In genomic region chrX:99348256-99348655, GRCh38 we compare ENCODE assay signal across 28 cellular contexts.
"Had no signal": no experiment of that assay in that cellular context is flagged by ENCODE, and none has a peak within 500 bp of the region (broad histone marks: within the 10 kb centered on the region; RNA-seq: fewer than 3 reads in every experiment).

No MANE protein-coding gene starts in this region.

- H3K4me1 ChIP-seq: colonic mucosa, esophagus muscularis mucosa, esophagus squamous epithelium, foreskin keratinocyte, gastrocnemius medialis, gastroesophageal sphincter, heart left ventricle, heart right ventricle had no signal

- ATAC-seq: effector memory CD8-positive, alpha-beta T cell; esophagus mucosa; foreskin keratinocyte; gastrocnemius medialis; gastroesophageal sphincter; heart left ventricle; heart right ventricle had no signal

- H3K27ac Mint-ChIP-seq: dendritic cell treated with granulocyte-macrophage colony-stimulating factor and Interleukin-4, amounts not matched to agents 40 ng/mL and 50 ng/mL, for 4 days; effector memory CD8-positive, alpha-beta T cell; endodermal cell had no signal

- H3K9me3 ChIP-seq: colonic mucosa, esophagus muscularis mucosa, esophagus squamous epithelium, gastrocnemius medialis, gastroesophageal sphincter had no signal

- H3K4me3 Mint-ChIP-seq: dendritic cell treated with granulocyte-macrophage colony-stimulating factor and Interleukin-4, amounts not matched to agents 40 ng/mL and 50 ng/mL, for 4 days; effector memory CD8-positive, alpha-beta T cell; endodermal cell had no signal

- H3K27me3 Mint-ChIP-seq: dendritic cell treated with granulocyte-macrophage colony-stimulating factor and Interleukin-4, amounts not matched to agents 40 ng/mL and 50 ng/mL, for 4 days; effector memory CD8-positive, alpha-beta T cell had no signal

- H3K27ac ChIP-seq: colonic mucosa, coronary artery, dorsolateral prefrontal cortex, epithelial cell of prostate, esophagus muscularis mucosa, esophagus squamous epithelium, foreskin keratinocyte, gastrocnemius medialis, gastroesophageal sphincter, heart left ventricle, heart right ventricle had no signal

- FAIRE-seq: endometrium, endothelial cell of umbilical vein, frontal cortex had no signal

- H3K27me3 ChIP-seq: colonic mucosa, esophagus muscularis mucosa, esophagus squamous epithelium, foreskin keratinocyte, gastrocnemius medialis, gastroesophageal sphincter, heart right ventricle had no signal

- H3K4me3 ChIP-seq: colonic mucosa, coronary artery, dorsolateral prefrontal cortex, esophagus muscularis mucosa, esophagus squamous epithelium, gastrocnemius medialis, gastroesophageal sphincter, heart left ventricle, heart right ventricle had no signal

- H3K9me3 Mint-ChIP-seq: dendritic cell treated with granulocyte-macrophage colony-stimulating factor and Interleukin-4, amounts not matched to agents 40 ng/mL and 50 ng/mL, for 4 days had no signal

- DNase-seq: colonic mucosa; cortex of kidney; dermis blood vessel endothelial cell; dorsolateral prefrontal cortex; effector CD4-positive, alpha-beta T cell; effector CD8-positive, alpha-beta T cell; effector memory CD4-positive, alpha-beta T cell; effector memory CD8-positive, alpha-beta T cell; endodermal cell; erythroblast; esophagus squamous epithelium; foreskin fibroblast; foreskin keratinocyte; foreskin melanocyte; gastrocnemius medialis; glutamatergic neuron; head of caudate nucleus; heart left ventricle; heart right ventricle had no signal

- H3K4me1 Mint-ChIP-seq: endodermal cell had no signal

- H3K36me3 ChIP-seq: colonic mucosa, esophagus muscularis mucosa, esophagus squamous epithelium, gastrocnemius medialis, gastroesophageal sphincter, heart left ventricle, heart right ventricle had no signal
